ENCODE assay signal across 11 cellular contexts in genomic region chr3:94159062-94159726, GRCh38.
A peak's percentile ranks its signal among the peaks of the same experiment; 100 is the strongest.
DNase-seq lines count a peak whose midpoint lies in the region; ATAC-seq and TF ChIP-seq lines count a peak whose summit lies in the region.
"Had no signal": no experiment of that assay in that cellular context is flagged by ENCODE, and none has a peak within 500 bp of the region (broad histone marks: within the 10 kb centered on the region; RNA-seq: fewer than 3 reads in every experiment).

No MANE protein-coding gene starts in this region.

- H3K4me2 ChIP-seq in mesenchymal stem cell (ENCODE audit: low read length, poor library complexity, severe bottlenecking) = no peak overlapping the region

- ATAC-seq in GM19397 (IDR thresholded peaks at IDR 0.05; ENCODE audit: unreplicated experiment) = no peak

- 64% methylated on average over 5 of the region's 8 CpGs for WGBS in mesenchymal stem cell

- H3K36me3 ChIP-seq in ACC112 (ENCODE audit: insufficient read depth, low read length) = no peaks in the 10 kb centered on the region
- no peaks in the 10 kb centered on the region for H3K36me3 ChIP-seq in right atrium auricular region
- H3K36me3 ChIP-seq in mesenchymal stem cell (ENCODE audit: control insufficient read depth in 1 of 2, insufficient read depth in 2 of 2, low read depth in 1 of 2, low read length in 2 of 2) = no peaks in the 10 kb centered on the region

- H3K27me3 ChIP-seq in ACC112 (ENCODE audit: insufficient read depth, low read length) (no peaks in the 10 kb centered on the region), right atrium auricular region (no peaks in the 10 kb centered on the region), mesenchymal stem cell (ENCODE audit: control insufficient read depth in 1 of 2, insufficient read depth in 1 of 2, low read length in 2 of 2) (no peaks in the 10 kb centered on the region)

- no peak overlapping the region for H2BK15ac ChIP-seq in mesenchymal stem cell (ENCODE audit: low read depth, poor library complexity, severe bottlenecking)

- H3K4ac ChIP-seq in mesenchymal stem cell (ENCODE audit: low read depth in 1 of 2, low read length in 2 of 2) = no peak overlapping the region

- H3K27ac ChIP-seq in ACC112 (ENCODE audit: low read depth, low read length) (peak overlapping the region; percentile 87), right atrium auricular region (peak overlapping the region in 1 of 2 donors; percentile 11), mesenchymal stem cell (ENCODE audit: low read length, poor library complexity, severe bottlenecking) (no peak overlapping the region)

- H3K9ac ChIP-seq in mesenchymal stem cell (ENCODE audit: low read length) = no peak overlapping the region

- H3K79me1 ChIP-seq in mesenchymal stem cell (replicated peaks; ENCODE audit: low read length, poor library complexity, severe bottlenecking) = no peaks in the 10 kb centered on the region

- no peak overlapping the region for H2BK12ac ChIP-seq in mesenchymal stem cell (ENCODE audit: low read length in 2 of 2)

- no peak overlapping the region for H2AK5ac ChIP-seq in mesenchymal stem cell (ENCODE audit: low read length, severe bottlenecking)

- no peaks in the 10 kb centered on the region for H3K79me2 ChIP-seq in ACC112 (ENCODE audit: control insufficient read depth, insufficient read depth, low read length, unreplicated experiment)

- H3K9me3 ChIP-seq in right atrium auricular region (no peaks in the 10 kb centered on the region), mesenchymal stem cell (ENCODE audit: control insufficient read depth, low read length) (no peaks in the 10 kb centered on the region)

- peaks cover 28% of the 10 kb centered on the region for H3K4me1 ChIP-seq in ACC112 (ENCODE audit: control insufficient read depth, insufficient read depth, low read length, unreplicated experiment)
- H3K4me1 ChIP-seq in right atrium auricular region = no peaks in the 10 kb centered on the region
- H3K4me1 ChIP-seq in mesenchymal stem cell (ENCODE audit: control insufficient read depth, insufficient read depth, low read depth, low read length) = no peaks in the 10 kb centered on the region

- no peak overlapping the region for H3K14ac ChIP-seq in mesenchymal stem cell (ENCODE audit: low read length in 2 of 2)

- H2BK120ac ChIP-seq in mesenchymal stem cell (ENCODE audit: low read depth, low read length) = no peak overlapping the region

- H3K23ac ChIP-seq in mesenchymal stem cell (ENCODE audit: low read length in 2 of 2) = no peak overlapping the region

- H2BK5ac ChIP-seq in mesenchymal stem cell (ENCODE audit: low read depth, low read length, poor library complexity, severe bottlenecking) = no peak overlapping the region

- no peak overlapping the region for H4K91ac ChIP-seq in mesenchymal stem cell (ENCODE audit: low read length)

- H3K4me3 ChIP-seq in ACC112 (ENCODE audit: low read depth, low read length) (peak overlapping the region; percentile 72), right atrium auricular region (no peak overlapping the region), mesenchymal stem cell (ENCODE audit: insufficient read depth in 1 of 2, low read depth in 1 of 2, low read length in 2 of 2) (peak overlapping the region in 1 of 2 experiments; percentile 30)

- TF ChIP-seq CTCF in right atrium auricular region (IDR thresholded peaks at IDR 0.05) = no peak

- DNase-seq in HCEC 1CT (peak; percentile 77), SW480 (ENCODE audit: low spot score) (peak; percentile 44), right atrium auricular region (ENCODE audit: low spot score) (peak; percentile 62), mesenchymal stem cell (no peak), cerebellum (ENCODE audit: low spot score) (no peak), NCI-H748 (lab: John Stamatoyannopoulos, UW; ENCODE audit: unreplicated experiment) (no peak)
- DNase-seq: CD4-positive, alpha-beta memory T cell; cerebellar nuclear complex; NCI-H187 had no signal

- no peak overlapping the region for H4K8ac ChIP-seq in mesenchymal stem cell (ENCODE audit: low read length)

- H3K18ac ChIP-seq in mesenchymal stem cell (ENCODE audit: low read depth in 1 of 2, low read length in 2 of 2) = no peak overlapping the region

- H2AFZ ChIP-seq in ACC112 (ENCODE audit: low read length, unreplicated experiment) (peak overlapping the region; percentile 91), mesenchymal stem cell (ENCODE audit: low read depth, low read length) (no peak overlapping the region)

Comparison
In these comparisons a context has a peak if more than half of its experiments do, and no peak if none do; other contexts are left out.
1. DNase-seq: peak in HCEC 1CT (single experiment), SW480 (single experiment) and right atrium auricular region (single experiment); none in mesenchymal stem cell (single experiment), cerebellum (single experiment) and NCI-H748 (single experiment).